1 cellular context compared by ENCODE assay signal in the genomic region with DNA sequence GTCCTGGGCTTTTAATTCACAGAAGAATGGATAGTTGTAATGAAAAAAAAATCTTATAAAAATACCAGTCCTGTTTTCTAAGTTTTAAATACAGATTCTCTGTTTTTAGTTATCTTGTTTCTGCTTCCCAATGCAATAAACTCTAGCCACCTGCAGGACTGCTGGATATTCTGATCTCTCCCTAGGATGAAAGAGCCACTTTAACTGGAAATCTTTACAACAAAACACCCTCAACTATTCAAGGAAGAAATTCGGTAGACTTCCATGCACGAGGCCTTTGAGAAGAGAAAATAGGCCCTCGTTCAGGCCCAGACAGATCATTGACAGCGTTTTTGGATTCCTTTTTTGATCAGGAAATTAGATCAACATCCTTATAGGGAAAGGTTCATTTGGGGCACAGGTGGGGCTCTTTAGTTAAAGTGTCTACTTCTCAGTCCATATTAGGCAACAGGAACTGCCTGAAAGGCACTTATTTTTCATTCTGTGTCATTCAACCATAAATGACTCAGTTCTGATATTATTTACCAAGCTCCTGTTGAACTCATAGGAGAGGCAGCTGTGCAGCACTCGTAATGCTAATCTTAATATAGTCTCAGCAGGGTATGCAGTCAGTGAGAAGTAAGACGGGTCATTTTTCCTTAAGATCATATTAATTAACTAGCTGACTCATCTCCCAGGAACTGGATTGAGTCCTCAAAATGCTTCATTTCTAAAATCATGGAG.
TF ChIP-seq lines count a peak whose summit lies in the region.

No MANE protein-coding gene starts in this region.

TF ChIP-seq in HEK293, 187 proteins besides CTCF, POLR2A, EP300 and RAD21 (continued from another document and continues in another):
- TF ChIP-seq ZNF76 (tag by site-specific recombination; IDR thresholded peaks at IDR 0.05; ENCODE audit: borderline replicate concordance, low read depth): no peak
- TF ChIP-seq, protein P1, sequence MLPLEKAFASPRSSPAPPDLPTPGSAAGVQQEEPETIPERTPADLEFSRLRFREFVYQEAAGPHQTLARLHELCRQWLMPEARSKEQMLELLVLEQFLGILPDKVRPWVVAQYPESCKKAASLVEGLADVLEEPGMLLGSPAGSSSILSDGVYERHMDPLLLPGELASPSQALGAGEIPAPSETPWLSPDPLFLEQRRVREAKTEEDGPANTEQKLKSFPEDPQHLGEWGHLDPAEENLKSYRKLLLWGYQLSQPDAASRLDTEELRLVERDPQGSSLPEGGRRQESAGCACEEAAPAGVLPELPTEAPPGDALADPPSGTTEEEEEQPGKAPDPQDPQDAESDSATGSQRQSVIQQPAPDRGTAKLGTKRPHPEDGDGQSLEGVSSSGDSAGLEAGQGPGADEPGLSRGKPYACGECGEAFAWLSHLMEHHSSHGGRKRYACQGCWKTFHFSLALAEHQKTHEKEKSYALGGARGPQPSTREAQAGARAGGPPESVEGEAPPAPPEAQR (tag by site-specific recombination; IDR thresholded peaks at IDR 0.05): no peak
- peak; percentile 80; the same call in 1 of the 2 replicates for TF ChIP-seq SCRT1 (tag by site-specific recombination; IDR thresholded peaks at IDR 0.05; ENCODE audit: borderline replicate concordance)
- peak; percentile 82; the same call in 1 of the 2 replicates for TF ChIP-seq TRIM28 (IDR thresholded peaks at IDR 0.05; ENCODE audit: borderline replicate concordance, low read length)
- TF ChIP-seq ZNF664 (tag by site-specific recombination; IDR thresholded peaks at IDR 0.05): no peak
- TF ChIP-seq ZNF140 (tag by site-specific recombination; IDR thresholded peaks at IDR 0.05): no peak
- no peak for TF ChIP-seq ZNF658 (tag by site-specific recombination; IDR thresholded peaks at IDR 0.05)
- TF ChIP-seq ZNF24 (tag by site-specific recombination; IDR thresholded peaks at IDR 0.05): peak; percentile 75
- TF ChIP-seq ZNF202 (tag by site-specific recombination; IDR thresholded peaks at IDR 0.05; ENCODE audit: borderline replicate concordance): no peak
- no peak for TF ChIP-seq ZNF211 (tag by site-specific recombination; IDR thresholded peaks at IDR 0.05; ENCODE audit: low read depth)
- TF ChIP-seq, protein P2, sequence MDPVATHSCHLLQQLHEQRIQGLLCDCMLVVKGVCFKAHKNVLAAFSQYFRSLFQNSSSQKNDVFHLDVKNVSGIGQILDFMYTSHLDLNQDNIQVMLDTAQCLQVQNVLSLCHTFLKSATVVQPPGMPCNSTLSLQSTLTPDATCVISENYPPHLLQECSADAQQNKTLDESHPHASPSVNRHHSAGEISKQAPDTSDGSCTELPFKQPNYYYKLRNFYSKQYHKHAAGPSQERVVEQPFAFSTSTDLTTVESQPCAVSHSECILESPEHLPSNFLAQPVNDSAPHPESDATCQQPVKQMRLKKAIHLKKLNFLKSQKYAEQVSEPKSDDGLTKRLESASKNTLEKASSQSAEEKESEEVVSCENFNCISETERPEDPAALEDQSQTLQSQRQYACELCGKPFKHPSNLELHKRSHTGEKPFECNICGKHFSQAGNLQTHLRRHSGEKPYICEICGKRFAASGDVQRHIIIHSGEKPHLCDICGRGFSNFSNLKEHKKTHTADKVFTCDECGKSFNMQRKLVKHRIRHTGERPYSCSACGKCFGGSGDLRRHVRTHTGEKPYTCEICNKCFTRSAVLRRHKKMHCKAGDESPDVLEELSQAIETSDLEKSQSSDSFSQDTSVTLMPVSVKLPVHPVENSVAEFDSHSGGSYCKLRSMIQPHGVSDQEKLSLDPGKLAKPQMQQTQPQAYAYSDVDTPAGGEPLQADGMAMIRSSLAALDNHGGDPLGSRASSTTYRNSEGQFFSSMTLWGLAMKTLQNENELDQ (tag by site-specific recombination; IDR thresholded peaks at IDR 0.05; ENCODE audit: low read depth): no peak
- TF ChIP-seq, protein P3, sequence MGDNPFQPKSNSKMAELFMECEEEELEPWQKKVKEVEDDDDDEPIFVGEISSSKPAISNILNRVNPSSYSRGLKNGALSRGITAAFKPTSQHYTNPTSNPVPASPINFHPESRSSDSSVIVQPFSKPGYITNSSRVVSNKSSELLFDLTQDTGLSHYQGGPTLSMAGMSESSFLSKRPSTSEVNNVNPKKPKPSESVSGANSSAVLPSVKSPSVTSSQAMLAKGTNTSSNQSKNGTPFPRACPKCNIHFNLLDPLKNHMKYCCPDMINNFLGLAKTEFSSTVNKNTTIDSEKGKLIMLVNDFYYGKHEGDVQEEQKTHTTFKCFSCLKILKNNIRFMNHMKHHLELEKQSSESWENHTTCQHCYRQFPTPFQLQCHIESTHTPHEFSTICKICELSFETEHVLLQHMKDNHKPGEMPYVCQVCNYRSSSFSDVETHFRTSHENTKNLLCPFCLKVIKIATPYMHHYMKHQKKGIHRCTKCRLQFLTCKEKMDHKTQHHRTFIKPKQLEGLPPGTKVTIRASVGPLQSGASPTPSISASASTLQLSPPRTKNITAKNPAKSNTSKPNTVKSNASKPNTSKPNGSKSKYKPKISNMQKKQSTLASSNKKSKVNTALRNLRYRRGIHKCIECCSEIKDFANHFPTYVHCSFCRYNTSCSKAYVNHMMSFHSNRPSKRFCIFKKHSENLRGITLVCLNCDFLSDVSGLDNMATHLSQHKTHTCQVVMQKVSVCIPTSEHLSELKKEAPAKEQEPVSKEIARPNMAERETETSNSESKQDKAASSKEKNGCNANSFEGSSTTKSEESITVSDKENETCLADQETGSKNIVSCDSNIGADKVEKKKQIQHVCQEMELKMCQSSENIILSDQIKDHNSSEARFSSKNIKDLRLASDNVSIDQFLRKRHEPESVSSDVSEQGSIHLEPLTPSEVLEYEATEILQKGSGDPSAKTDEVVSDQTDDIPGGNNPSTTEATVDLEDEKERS (tag by site-specific recombination; IDR thresholded peaks at IDR 0.05): no peak
- TF ChIP-seq, protein P4, sequence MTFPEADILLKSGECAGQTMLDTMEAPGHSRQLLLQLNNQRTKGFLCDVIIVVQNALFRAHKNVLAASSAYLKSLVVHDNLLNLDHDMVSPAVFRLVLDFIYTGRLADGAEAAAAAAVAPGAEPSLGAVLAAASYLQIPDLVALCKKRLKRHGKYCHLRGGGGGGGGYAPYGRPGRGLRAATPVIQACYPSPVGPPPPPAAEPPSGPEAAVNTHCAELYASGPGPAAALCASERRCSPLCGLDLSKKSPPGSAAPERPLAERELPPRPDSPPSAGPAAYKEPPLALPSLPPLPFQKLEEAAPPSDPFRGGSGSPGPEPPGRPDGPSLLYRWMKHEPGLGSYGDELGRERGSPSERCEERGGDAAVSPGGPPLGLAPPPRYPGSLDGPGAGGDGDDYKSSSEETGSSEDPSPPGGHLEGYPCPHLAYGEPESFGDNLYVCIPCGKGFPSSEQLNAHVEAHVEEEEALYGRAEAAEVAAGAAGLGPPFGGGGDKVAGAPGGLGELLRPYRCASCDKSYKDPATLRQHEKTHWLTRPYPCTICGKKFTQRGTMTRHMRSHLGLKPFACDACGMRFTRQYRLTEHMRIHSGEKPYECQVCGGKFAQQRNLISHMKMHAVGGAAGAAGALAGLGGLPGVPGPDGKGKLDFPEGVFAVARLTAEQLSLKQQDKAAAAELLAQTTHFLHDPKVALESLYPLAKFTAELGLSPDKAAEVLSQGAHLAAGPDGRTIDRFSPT (tag by site-specific recombination; IDR thresholded peaks at IDR 0.05): peak; percentile 88
- no peak for TF ChIP-seq HOXC10 (CRISPR knock-in tag; IDR thresholded peaks at IDR 0.05)
- TF ChIP-seq, protein P5, sequence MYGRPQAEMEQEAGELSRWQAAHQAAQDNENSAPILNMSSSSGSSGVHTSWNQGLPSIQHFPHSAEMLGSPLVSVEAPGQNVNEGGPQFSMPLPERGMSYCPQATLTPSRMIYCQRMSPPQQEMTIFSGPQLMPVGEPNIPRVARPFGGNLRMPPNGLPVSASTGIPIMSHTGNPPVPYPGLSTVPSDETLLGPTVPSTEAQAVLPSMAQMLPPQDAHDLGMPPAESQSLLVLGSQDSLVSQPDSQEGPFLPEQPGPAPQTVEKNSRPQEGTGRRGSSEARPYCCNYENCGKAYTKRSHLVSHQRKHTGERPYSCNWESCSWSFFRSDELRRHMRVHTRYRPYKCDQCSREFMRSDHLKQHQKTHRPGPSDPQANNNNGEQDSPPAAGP (tag by site-specific recombination; IDR thresholded peaks at IDR 0.05): peak; percentile 64
- TF ChIP-seq ZEB2 (tag by site-specific recombination; IDR thresholded peaks at IDR 0.05): peak; percentile 92
- TF ChIP-seq ZNF776 (tag by site-specific recombination; IDR thresholded peaks at IDR 0.05; ENCODE audit: borderline replicate concordance): no peak
- TF ChIP-seq ZNF416 (tag by site-specific recombination; IDR thresholded peaks at IDR 0.05): no peak
- no peak for TF ChIP-seq ZNF311 (tag by site-specific recombination; IDR thresholded peaks at IDR 0.05; ENCODE audit: borderline replicate concordance)
- TF ChIP-seq, protein P6, sequence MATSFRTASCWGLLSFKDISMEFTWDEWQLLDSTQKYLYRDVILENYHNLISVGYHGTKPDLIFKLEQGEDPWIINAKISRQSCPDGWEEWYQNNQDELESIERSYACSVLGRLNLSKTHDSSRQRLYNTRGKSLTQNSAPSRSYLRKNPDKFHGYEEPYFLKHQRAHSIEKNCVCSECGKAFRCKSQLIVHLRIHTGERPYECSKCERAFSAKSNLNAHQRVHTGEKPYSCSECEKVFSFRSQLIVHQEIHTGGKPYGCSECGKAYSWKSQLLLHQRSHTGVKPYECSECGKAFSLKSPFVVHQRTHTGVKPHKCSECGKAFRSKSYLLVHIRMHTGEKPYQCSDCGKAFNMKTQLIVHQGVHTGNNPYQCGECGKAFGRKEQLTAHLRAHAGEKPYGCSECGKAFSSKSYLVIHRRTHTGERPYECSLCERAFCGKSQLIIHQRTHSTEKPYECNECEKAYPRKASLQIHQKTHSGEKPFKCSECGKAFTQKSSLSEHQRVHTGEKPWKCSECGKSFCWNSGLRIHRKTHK (tag by site-specific recombination; IDR thresholded peaks at IDR 0.05): no peak
- TF ChIP-seq ZNF223 (tag by site-specific recombination; IDR thresholded peaks at IDR 0.05): no peak
- no peak for TF ChIP-seq ZNF585B (tag by site-specific recombination; IDR thresholded peaks at IDR 0.05)
- no peak for TF ChIP-seq ZNF16 (tag by site-specific recombination; IDR thresholded peaks at IDR 0.05; ENCODE audit: low read depth)
- TF ChIP-seq IKZF3 (tag by site-specific recombination; IDR thresholded peaks at IDR 0.05): peak; percentile 64
- TF ChIP-seq ZNF292 (tag by site-specific recombination; IDR thresholded peaks at IDR 0.05; ENCODE audit: borderline replicate concordance, low read depth): no peak
- TF ChIP-seq ZNF621 (tag by site-specific recombination; IDR thresholded peaks at IDR 0.05): no peak
- TF ChIP-seq MZF1 (tag by site-specific recombination; IDR thresholded peaks at IDR 0.05; ENCODE audit: borderline replicate concordance): no peak
- TF ChIP-seq, protein P7, sequence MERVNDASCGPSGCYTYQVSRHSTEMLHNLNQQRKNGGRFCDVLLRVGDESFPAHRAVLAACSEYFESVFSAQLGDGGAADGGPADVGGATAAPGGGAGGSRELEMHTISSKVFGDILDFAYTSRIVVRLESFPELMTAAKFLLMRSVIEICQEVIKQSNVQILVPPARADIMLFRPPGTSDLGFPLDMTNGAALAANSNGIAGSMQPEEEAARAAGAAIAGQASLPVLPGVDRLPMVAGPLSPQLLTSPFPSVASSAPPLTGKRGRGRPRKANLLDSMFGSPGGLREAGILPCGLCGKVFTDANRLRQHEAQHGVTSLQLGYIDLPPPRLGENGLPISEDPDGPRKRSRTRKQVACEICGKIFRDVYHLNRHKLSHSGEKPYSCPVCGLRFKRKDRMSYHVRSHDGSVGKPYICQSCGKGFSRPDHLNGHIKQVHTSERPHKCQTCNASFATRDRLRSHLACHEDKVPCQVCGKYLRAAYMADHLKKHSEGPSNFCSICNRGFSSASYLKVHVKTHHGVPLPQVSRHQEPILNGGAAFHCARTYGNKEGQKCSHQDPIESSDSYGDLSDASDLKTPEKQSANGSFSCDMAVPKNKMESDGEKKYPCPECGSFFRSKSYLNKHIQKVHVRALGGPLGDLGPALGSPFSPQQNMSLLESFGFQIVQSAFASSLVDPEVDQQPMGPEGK (tag by site-specific recombination; IDR thresholded peaks at IDR 0.05): no peak
- no peak for TF ChIP-seq ZNF175 (tag by site-specific recombination; IDR thresholded peaks at IDR 0.05)
- TF ChIP-seq, protein P8, sequence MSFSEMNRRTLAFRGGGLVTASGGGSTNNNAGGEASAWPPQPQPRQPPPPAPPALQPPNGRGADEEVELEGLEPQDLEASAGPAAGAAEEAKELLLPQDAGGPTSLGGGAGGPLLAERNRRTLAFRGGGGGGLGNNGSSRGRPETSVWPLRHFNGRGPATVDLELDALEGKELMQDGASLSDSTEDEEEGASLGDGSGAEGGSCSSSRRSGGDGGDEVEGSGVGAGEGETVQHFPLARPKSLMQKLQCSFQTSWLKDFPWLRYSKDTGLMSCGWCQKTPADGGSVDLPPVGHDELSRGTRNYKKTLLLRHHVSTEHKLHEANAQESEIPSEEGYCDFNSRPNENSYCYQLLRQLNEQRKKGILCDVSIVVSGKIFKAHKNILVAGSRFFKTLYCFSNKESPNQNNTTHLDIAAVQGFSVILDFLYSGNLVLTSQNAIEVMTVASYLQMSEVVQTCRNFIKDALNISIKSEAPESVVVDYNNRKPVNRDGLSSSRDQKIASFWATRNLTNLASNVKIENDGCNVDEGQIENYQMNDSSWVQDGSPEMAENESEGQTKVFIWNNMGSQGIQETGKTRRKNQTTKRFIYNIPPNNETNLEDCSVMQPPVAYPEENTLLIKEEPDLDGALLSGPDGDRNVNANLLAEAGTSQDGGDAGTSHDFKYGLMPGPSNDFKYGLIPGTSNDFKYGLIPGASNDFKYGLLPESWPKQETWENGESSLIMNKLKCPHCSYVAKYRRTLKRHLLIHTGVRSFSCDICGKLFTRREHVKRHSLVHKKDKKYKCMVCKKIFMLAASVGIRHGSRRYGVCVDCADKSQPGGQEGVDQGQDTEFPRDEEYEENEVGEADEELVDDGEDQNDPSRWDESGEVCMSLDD (tag by site-specific recombination; IDR thresholded peaks at IDR 0.05): no peak
- TF ChIP-seq, protein P9, sequence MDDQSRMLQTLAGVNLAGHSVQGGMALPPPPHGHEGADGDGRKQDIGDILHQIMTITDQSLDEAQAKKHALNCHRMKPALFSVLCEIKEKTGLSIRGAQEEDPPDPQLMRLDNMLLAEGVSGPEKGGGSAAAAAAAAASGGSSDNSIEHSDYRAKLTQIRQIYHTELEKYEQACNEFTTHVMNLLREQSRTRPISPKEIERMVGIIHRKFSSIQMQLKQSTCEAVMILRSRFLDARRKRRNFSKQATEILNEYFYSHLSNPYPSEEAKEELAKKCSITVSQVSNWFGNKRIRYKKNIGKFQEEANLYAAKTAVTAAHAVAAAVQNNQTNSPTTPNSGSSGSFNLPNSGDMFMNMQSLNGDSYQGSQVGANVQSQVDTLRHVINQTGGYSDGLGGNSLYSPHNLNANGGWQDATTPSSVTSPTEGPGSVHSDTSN (CRISPR knock-in tag; IDR thresholded peaks at IDR 0.05): no peak
- peak; percentile 91 for TF ChIP-seq ZNF366 (tag by site-specific recombination; conservative IDR thresholded peaks at IDR 0.05)
- no peak for TF ChIP-seq ZNF561 (tag by site-specific recombination; IDR thresholded peaks at IDR 0.05; ENCODE audit: borderline replicate concordance)
- TF ChIP-seq, protein P10, sequence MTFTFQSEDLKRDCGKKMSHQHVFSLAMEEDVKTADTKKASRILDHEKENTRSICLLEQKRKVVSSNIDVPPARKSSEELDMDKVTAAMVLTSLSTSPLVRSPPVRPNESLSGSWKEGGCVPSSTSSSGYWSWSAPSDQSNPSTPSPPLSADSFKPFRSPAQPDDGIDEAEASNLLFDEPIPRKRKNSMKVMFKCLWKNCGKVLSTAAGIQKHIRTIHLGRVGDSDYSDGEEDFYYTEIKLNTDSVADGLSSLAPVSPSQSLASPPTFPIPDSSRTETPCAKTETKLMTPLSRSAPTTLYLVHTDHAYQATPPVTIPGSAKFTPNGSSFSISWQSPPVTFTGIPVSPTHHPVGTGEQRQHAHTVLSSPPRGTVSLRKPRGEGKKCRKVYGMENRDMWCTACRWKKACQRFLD (tag by site-specific recombination; IDR thresholded peaks at IDR 0.05): no peak
- TF ChIP-seq MYNN (tag by site-specific recombination; IDR thresholded peaks at IDR 0.05; ENCODE audit: borderline replicate concordance): no peak
- TF ChIP-seq ZNF302 (tag by site-specific recombination; IDR thresholded peaks at IDR 0.05; ENCODE audit: low read depth): no peak
- no peak for TF ChIP-seq ZNF501 (tag by site-specific recombination; IDR thresholded peaks at IDR 0.05)
